Comparison of ENCODE assay signal across 23 cellular contexts in the genomic region with DNA sequence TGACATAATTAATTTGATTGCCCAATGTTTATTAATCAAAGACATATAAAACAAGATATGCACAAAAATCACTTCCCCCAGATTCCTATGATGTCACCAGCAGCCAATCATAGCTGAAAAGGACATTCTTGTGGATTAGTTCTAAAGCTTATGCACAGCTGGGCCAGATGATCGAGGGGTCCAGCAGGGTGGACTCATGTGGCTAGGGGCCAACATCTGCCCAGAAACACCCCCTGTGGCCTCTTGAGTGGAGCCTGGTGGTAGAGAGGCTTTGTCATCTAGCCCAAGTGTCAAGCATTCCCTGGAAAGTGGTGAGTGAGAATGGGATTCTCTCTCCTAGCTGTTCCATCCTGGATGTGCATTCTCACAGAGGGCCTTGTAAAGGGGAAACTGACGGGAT.
"Had no signal": no experiment of that assay in that cellular context is flagged by ENCODE, and none has a peak within 500 bp of the region (broad histone marks: within the 10 kb centered on the region; RNA-seq: fewer than 3 reads in every experiment).

No MANE protein-coding gene starts in this region.

- H3K4me3 Mint-ChIP-seq: dendritic cell treated with granulocyte-macrophage colony-stimulating factor and Interleukin-4, amounts not matched to agents 40 ng/mL and 50 ng/mL, for 4 days; effector memory CD8-positive, alpha-beta T cell; endodermal cell had no signal

- H3K4me2 ChIP-seq: hepatocyte had no signal

- H3K27ac Mint-ChIP-seq: dendritic cell treated with granulocyte-macrophage colony-stimulating factor and Interleukin-4, amounts not matched to agents 40 ng/mL and 50 ng/mL, for 4 days; effector memory CD8-positive, alpha-beta T cell; endodermal cell had no signal

- H3K27ac ChIP-seq: colonic mucosa, coronary artery, dorsolateral prefrontal cortex, epithelial cell of prostate, esophagus muscularis mucosa, esophagus squamous epithelium, foreskin keratinocyte, gastrocnemius medialis, gastroesophageal sphincter, heart left ventricle, heart right ventricle, hepatocyte had no signal

- DNase-seq: colonic mucosa; cortex of kidney; dermis blood vessel endothelial cell; dorsolateral prefrontal cortex; effector CD4-positive, alpha-beta T cell; effector memory CD4-positive, alpha-beta T cell; effector memory CD8-positive, alpha-beta T cell; endodermal cell; erythroblast; esophagus squamous epithelium; foreskin fibroblast; foreskin keratinocyte; foreskin melanocyte; gastrocnemius medialis; glutamatergic neuron; heart left ventricle; heart right ventricle had no signal

- H3K36me3 ChIP-seq: colonic mucosa, esophagus muscularis mucosa, esophagus squamous epithelium, gastrocnemius medialis, gastroesophageal sphincter, heart left ventricle, heart right ventricle had no signal

- H3K27me3 Mint-ChIP-seq: dendritic cell treated with granulocyte-macrophage colony-stimulating factor and Interleukin-4, amounts not matched to agents 40 ng/mL and 50 ng/mL, for 4 days had no signal

- H3K27me3 ChIP-seq: colonic mucosa, esophagus muscularis mucosa, esophagus squamous epithelium, foreskin keratinocyte, gastrocnemius medialis, heart left ventricle, hepatocyte had no signal

- H3K4me1 Mint-ChIP-seq: endodermal cell had no signal

- H3K79me2 ChIP-seq: hepatocyte had no signal

- H3K9me3 Mint-ChIP-seq: effector memory CD8-positive, alpha-beta T cell had no signal

- H3K4me3 ChIP-seq: colonic mucosa, coronary artery, dorsolateral prefrontal cortex, esophagus muscularis mucosa, esophagus squamous epithelium, gastrocnemius medialis, gastroesophageal sphincter, heart left ventricle, heart right ventricle, hepatocyte had no signal

- H2AFZ ChIP-seq: hepatocyte had no signal

- H3K4me1 ChIP-seq: colonic mucosa, esophagus muscularis mucosa, esophagus squamous epithelium, foreskin keratinocyte, gastrocnemius medialis, gastroesophageal sphincter, heart left ventricle, heart right ventricle had no signal

- H3K9me3 ChIP-seq: colonic mucosa, esophagus squamous epithelium, gastrocnemius medialis had no signal
